ENCODE assay signal across 1 cellular context in the genomic region with DNA sequence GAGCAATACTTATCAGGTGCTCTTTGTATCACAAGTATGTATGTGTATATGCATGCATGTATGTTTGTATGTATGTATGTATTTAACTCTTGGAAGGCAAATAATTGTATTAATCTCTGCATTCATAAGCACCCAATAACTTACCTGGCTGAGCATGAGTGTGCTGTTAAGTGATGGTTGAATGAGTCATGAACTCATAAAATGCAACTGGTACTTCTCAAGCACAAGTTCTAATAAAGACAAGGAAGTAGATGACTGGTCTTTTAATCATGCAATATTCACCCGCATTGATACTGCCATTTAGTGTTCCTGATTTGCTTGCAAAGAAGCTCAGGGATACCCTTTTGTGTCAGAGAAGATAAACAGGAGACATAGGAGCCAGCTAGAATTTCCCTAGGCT.
TF ChIP-seq lines count a peak whose summit lies in the region.

No MANE protein-coding gene starts in this region.

TF ChIP-seq in WTC11, 78 proteins besides CTCF, POLR2A, EP300 and RAD21 (continued from another document):
- TF ChIP-seq, protein P1, sequence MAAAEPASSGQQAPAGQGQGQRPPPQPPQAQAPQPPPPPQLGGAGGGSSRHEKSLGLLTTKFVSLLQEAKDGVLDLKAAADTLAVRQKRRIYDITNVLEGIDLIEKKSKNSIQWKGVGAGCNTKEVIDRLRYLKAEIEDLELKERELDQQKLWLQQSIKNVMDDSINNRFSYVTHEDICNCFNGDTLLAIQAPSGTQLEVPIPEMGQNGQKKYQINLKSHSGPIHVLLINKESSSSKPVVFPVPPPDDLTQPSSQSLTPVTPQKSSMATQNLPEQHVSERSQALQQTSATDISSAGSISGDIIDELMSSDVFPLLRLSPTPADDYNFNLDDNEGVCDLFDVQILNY (CRISPR knock-in tag; IDR thresholded peaks at IDR 0.05): no peak
TF ChIP-seq in WTC11: peak in this region for 0.
